In the genomic region with DNA sequence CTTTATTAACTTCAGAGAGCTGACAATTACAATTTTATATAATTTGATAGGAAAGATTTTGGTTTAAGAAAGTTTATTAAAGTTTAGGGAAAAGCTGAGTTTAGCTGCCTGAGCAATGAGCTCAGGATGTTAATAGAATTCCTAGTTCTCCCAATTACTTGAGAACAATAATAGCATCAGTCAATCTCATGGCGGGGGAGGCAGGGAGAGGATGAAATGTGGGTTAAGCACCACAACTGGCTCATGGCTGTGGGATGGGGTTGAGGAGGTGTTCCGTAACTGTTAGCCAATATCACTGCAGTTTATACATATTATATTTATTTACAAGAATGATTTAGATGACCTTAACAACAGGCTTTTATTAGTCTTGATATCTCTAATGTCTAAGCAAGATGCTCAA, we compare ENCODE assay signal across 25 cellular contexts.
DNase-seq lines count a peak whose midpoint lies in the region; ATAC-seq, FAIRE-seq and TF ChIP-seq lines count a peak whose summit lies in the region.
"Had no signal": no experiment of that assay in that cellular context is flagged by ENCODE, and none has a peak within 500 bp of the region (broad histone marks: within the 10 kb centered on the region; RNA-seq: fewer than 3 reads in every experiment).

No MANE protein-coding gene starts in this region.

- peaks cover 2% of the 10 kb centered on the region for H3K27me3 Mint-ChIP-seq in nephron progenitor cell (ENCODE audit: low read depth, poor library complexity)

- dilution Hi-C loops in endothelial cell of umbilical vein (cut with MboI; ENCODE audit: extremely low pct_ligation_motif_present, low sequenced_read_pairs): no loop called here

- H3K36me3 ChIP-seq in endothelial cell of umbilical vein (ENCODE audit: control insufficient read depth in 2 of 2, extremely low read depth in 1 of 2, insufficient read depth in 2 of 2, low read length in 2 of 2): peaks cover 1 to 8% of the 10 kb centered on the region in 2 experiments
- no peaks in the 10 kb centered on the region for H3K36me3 ChIP-seq in small intestine (ENCODE audit: control insufficient read depth in 2 of 2, insufficient read depth in 2 of 2, low read length in 2 of 2)
- H3K36me3 ChIP-seq: BE2C, BLaER1 had no signal

- no peak overlapping the region for H3K4me3 Mint-ChIP-seq in nephron progenitor cell
- H3K4me3 Mint-ChIP-seq: CD14-positive monocyte; CD4-positive, alpha-beta memory T cell; CD4-positive, CD25-positive, alpha-beta regulatory T cell; CD8-positive, alpha-beta memory T cell had no signal

- CTCF ChIA-PET in endothelial cell of umbilical vein (lab: Charles Lee): interaction anchor here (2.3 kb wide), 1 partner anchor 26 kb away, joined by 12 read pairs; no protein-coding TSS in a partner anchor

- POLR2A ChIA-PET in endothelial cell of umbilical vein (lab: Charles Lee): no interaction called here

- FAIRE-seq in endothelial cell of umbilical vein (lab: Jason Lieb, UNC) (no peak), small intestine (lab: Jason Lieb, UNC) (no peak)
- FAIRE-seq: GM12878, GM12892, GM18507 had no signal

- no peaks in the 10 kb centered on the region for H4K20me1 ChIP-seq in endothelial cell of umbilical vein (replicated peaks; ENCODE audit: control insufficient read depth, extremely low read depth, insufficient read depth, low read length)
- H4K20me1 ChIP-seq: BLaER1 had no signal

- H3K9ac ChIP-seq in endothelial cell of umbilical vein (replicated peaks; ENCODE audit: extremely low read depth, insufficient read depth, low read length): no peak overlapping the region
- H3K9ac ChIP-seq: BLaER1 had no signal

- H3K9me1 ChIP-seq in endothelial cell of umbilical vein (replicated peaks; ENCODE audit: control insufficient read depth, extremely low read depth, insufficient read depth, low read length): no peaks in the 10 kb centered on the region

- no peak for TF ChIP-seq CTCF in endothelial cell of umbilical vein (IDR thresholded peaks at IDR 0.05; ENCODE audit: extremely low read depth in 1 of 2, insufficient read depth in 1 of 2, low read depth in 1 of 2, low read length in 2 of 2)
- no peak for TF ChIP-seq CTCF in nephron progenitor cell (IDR thresholded peaks at IDR 0.05)

- H3K27ac Mint-ChIP-seq in nephron progenitor cell: peak overlapping the region; percentile 44
- H3K27ac Mint-ChIP-seq: CD4-positive, alpha-beta memory T cell; CD4-positive, CD25-positive, alpha-beta regulatory T cell; CD8-positive, alpha-beta memory T cell had no signal

- TF ChIP-seq POLR2A in endothelial cell of umbilical vein (IDR thresholded peaks at IDR 0.05; ENCODE audit: low read depth, low read length): no peak

- H3K4me3 ChIP-seq in endothelial cell of umbilical vein (replicated peaks in 1 of 3; ENCODE audit: insufficient read depth in 1 of 3, low read depth in 1 of 3, low read length in 3 of 3) (no peak overlapping the region), small intestine (ENCODE audit: low read depth in 1 of 2, low read length in 2 of 2) (no peak overlapping the region)
- H3K4me3 ChIP-seq: BLaER1, GM12878 had no signal

- H3K27me3 ChIP-seq in endothelial cell of umbilical vein (ENCODE audit: control insufficient read depth in 2 of 2, insufficient read depth in 2 of 2, low read length in 2 of 2) (no peaks in the 10 kb centered on the region), small intestine (ENCODE audit: control insufficient read depth in 2 of 2, insufficient read depth in 2 of 2, low read length in 2 of 2) (no peaks in the 10 kb centered on the region)
- H3K27me3 ChIP-seq: BE2C, BLaER1 had no signal

- H3K9me3 ChIP-seq in endothelial cell of umbilical vein (replicated peaks; ENCODE audit: control insufficient read depth, insufficient read depth, low read length): no peaks in the 10 kb centered on the region
- no peaks in the 10 kb centered on the region for H3K9me3 ChIP-seq in small intestine (ENCODE audit: control insufficient read depth, low read depth)
- H3K9me3 ChIP-seq: BE2C, BLaER1 had no signal

- H3K4me1 ChIP-seq in endothelial cell of umbilical vein (ENCODE audit: control insufficient read depth, extremely low read depth, insufficient read depth, low read length) (peaks cover 55% of the 10 kb centered on the region), small intestine (ENCODE audit: control insufficient read depth in 2 of 2, insufficient read depth in 1 of 2, low read depth in 1 of 2, low read length in 1 of 2) (no peaks in the 10 kb centered on the region)
- H3K4me1 ChIP-seq: BLaER1 had no signal

- no peak for ATAC-seq in HG03196 (IDR thresholded peaks at IDR 0.05; ENCODE audit: unreplicated experiment)
- ATAC-seq: GM12878 had no signal

- peaks cover 22% of the 10 kb centered on the region for H3K36me3 Mint-ChIP-seq in nephron progenitor cell (ENCODE audit: low read depth)
- H3K36me3 Mint-ChIP-seq: CD14-positive monocyte; CD4-positive, alpha-beta memory T cell; CD4-positive, CD25-positive, alpha-beta regulatory T cell; CD8-positive, alpha-beta memory T cell had no signal

- H3K27ac ChIP-seq in endothelial cell of umbilical vein (ENCODE audit: insufficient read depth, low read depth, low read length) (peak overlapping the region; percentile 92), small intestine (ENCODE audit: low read depth in 1 of 2, low read length in 1 of 2) (no peak overlapping the region)
- H3K27ac ChIP-seq: BLaER1 had no signal

- no peak overlapping the region for H3K4me2 ChIP-seq in endothelial cell of umbilical vein (ENCODE audit: insufficient read depth, low read length)
- H3K4me2 ChIP-seq: BLaER1 had no signal

- no peaks in the 10 kb centered on the region for H3K9me3 Mint-ChIP-seq in nephron progenitor cell

- intact Hi-C loops in endothelial cell of umbilical vein (cut with micrococcal nuclease): no loop called here

- BruUV-seq in endothelial cell of umbilical vein (replicated peaks; lab: Mats Ljungman, UMichigan): no TSS peak

- H2AFZ ChIP-seq in endothelial cell of umbilical vein (ENCODE audit: low read depth, low read length): no peak overlapping the region

- H3K4me1 Mint-ChIP-seq in nephron progenitor cell: peaks cover 6% of the 10 kb centered on the region
- H3K4me1 Mint-ChIP-seq: CD4-positive, alpha-beta memory T cell; CD4-positive, CD25-positive, alpha-beta regulatory T cell; CD8-positive, alpha-beta memory T cell had no signal

- H3K79me2 ChIP-seq in endothelial cell of umbilical vein (ENCODE audit: control insufficient read depth, insufficient read depth, low read length): peaks cover 4% of the 10 kb centered on the region

- WGBS in small intestine, 3 donors: 88 to 93% (median 89%) methylated on average over 2 of the region's 2 CpGs

- no peak for DNase-seq in endothelial cell of umbilical vein (ENCODE audit: low read depth, low spot score)
- DNase-seq in nephron progenitor cell: no peak
- no peak for DNase-seq in NCI-H146 treated with DMSO at 0.1 percent for 48 hours (lab: John Stamatoyannopoulos, UW; ENCODE audit: unreplicated experiment)
- DNase-seq in small intestine: no peak
- DNase-seq: 8988T; ACHN; BE2C; C1 segment of cervical spinal cord; CD4-positive, alpha-beta memory T cell; CD4-positive, CD25-positive, alpha-beta regulatory T cell; CD8-positive, alpha-beta memory T cell; COR-L47; DMS 273 treated with DMSO at 0.1 percent for 48 hours; DMS153; DMS53; DMS79; DND-41; EL; GDM1 had no signal

TF ChIP-seq in endothelial cell of umbilical vein, 7 proteins besides CTCF, POLR2A, EP300 and RAD21:
- TF ChIP-seq EZH2 (IDR thresholded peaks at IDR 0.05; ENCODE audit: borderline replicate concordance, low read depth, low read length, severe bottlenecking): no peak
- no peak for TF ChIP-seq MYC (IDR thresholded peaks at IDR 0.05; ENCODE audit: low read depth, low read length)
- no peak for TF ChIP-seq FOS (IDR thresholded peaks at IDR 0.05; ENCODE audit: borderline replicate concordance, insufficient read depth, low read length)
